In the genomic region with DNA sequence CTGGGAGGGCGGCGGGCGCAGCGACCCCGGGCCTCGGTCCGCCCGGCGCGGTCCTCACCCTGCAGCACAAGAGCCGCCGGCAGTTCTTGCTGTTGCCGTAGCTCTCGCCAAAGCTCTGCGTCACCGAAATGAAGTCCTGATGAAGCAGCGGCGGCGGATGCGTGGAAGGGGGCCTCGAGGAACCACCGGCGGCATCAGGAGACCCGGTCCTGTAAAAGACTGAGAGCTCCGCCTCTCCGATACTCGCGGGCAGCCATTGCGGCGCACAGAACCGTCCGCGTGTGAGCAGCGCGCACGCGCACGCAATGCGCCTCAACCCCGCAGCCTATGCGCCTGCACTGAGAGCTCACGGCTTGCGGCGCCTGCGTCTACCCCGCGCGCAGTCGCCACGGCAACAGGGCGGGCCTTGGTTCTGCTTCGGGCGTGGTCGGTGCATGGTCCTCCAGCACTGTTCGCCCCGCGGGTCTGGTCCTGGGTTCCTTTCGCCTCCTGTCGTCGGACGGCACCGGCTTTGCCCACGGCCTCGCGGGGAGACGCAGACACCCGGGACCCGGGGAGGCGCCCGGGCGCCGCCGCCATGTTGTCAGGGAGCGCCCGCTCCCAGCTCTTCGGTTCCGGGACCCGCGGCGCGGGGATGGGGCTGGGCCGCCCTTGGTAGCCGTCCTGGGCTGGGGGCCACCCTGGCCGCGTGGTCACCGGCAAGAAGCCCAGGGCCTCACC, we compare ENCODE assay signal across 8 cellular contexts.
DNase-seq lines count a peak whose midpoint lies in the region; ATAC-seq and TF ChIP-seq lines count a peak whose summit lies in the region.

No MANE protein-coding gene starts in this region.

- H3K4me3 ChIP-seq in choroid plexus epithelial cell (ENCODE audit: low read depth, low read length) = peak overlapping the region; percentile 71

- TF ChIP-seq CTCF in AG09319 (IDR thresholded peaks at IDR 0.05; ENCODE audit: low read depth, low read length) (no peak), choroid plexus epithelial cell (conservative IDR thresholded peaks at IDR 0.05; ENCODE audit: low read depth, low read length) (no peak)

- ATAC-seq in GM19025 (IDR thresholded peaks at IDR 0.05; ENCODE audit: low read depth, unreplicated experiment) (peak; percentile 87), HG03342 (IDR thresholded peaks at IDR 0.05; ENCODE audit: unreplicated experiment) (peak; percentile 70)

- DNase-seq in AG09319 (ENCODE audit: extremely low read depth, low read depth) = peak; percentile 75
- peak; percentile 65 to 89 for DNase-seq in NCI-H446 (lab: John Stamatoyannopoulos, UW)
- DNase-seq in activated CD4-positive, alpha-beta T cell treated with anti-CD3 and anti-CD28 coated beads for 24 hours (ENCODE audit: low read depth in 2 of 2) = peak; percentile 81 to 83
- DNase-seq in choroid plexus epithelial cell (ENCODE audit: low read depth) = peak; percentile 94
- DNase-seq in kidney glomerular epithelial cell (lab: John Stamatoyannopoulos, UW) = peak; percentile 85
- DNase-seq in stimulated activated CD4-positive, alpha-beta T cell treated with anti-CD3 and anti-CD28 coated beads, Interleukin-15, amount 100 ng/mL, for 24 hours = peak; percentile 94

Comparison
In these comparisons a context has a peak if more than half of its experiments do, and no peak if none do; other contexts are left out.
1. Peak in every context shown above with its lines: DNase-seq, ATAC-seq and H3K4me3 ChIP-seq.